ENCODE assay signal across 6 cellular contexts in the genomic region with DNA sequence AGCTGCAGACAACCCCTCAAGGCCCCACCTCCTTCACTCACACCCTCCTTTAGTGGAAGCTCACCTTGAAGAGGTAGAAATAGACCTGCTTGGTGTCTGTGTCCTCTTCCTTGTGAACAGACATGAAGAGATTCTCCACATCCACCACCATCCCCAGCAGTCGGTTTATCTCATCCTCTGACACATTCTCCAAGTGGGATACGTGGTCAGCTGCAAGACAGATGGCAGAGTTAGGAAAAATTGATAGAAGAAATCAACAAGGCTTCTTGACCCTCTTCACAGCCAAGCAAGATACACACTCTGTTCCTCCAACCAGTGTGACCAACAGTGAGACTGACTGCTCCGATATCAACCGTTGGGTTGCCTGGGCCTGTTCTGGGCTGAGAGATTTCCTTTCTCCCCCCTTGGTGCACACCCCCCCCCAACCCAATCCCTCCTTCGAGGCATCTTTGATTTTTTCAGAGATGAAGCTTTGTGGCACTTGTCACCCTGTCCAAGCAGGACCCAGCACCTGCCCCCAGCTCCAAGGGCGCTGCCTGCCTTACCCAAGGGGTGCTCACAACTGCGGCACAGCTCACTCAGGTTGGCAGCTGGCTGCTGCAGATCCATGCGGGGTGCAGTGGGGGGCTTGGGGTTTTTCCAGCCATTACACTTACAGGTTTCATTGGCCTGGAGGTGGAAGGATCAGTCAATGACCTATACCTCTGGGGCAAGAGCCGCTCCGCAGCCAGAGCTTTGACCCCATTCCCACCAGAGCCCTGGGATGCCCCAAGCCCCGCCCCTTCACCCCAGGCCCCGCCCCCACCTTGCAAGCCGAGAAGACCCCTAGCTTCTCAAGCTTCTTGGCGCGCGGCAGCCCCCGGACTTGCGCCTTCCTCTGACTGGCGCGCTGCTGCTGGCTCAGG. TPM values are rescaled to one million over a fixed set of nuclear protein-coding genes. Genes with fewer than 3 reads are reported as not detected.
DNase-seq lines count a peak whose midpoint lies in the region; ATAC-seq and TF ChIP-seq lines count a peak whose summit lies in the region.

No MANE protein-coding gene starts in this region.

- intact Hi-C loops in esophagus muscularis mucosa (cut with DNase I) = no loop called here

- TF ChIP-seq POLR2A in esophagus muscularis mucosa (IDR thresholded peaks at IDR 0.05; ENCODE audit: low read depth) = no peak

- peak overlapping the region; percentile 78 to 86 (median 85) for H3K4me3 Mint-ChIP-seq in CD4-positive, CD25-positive, alpha-beta regulatory T cell

- no peak for DNase-seq in CD4-positive, CD25-positive, alpha-beta regulatory T cell
- DNase-seq in MG63 (peak; percentile 21), esophagus muscularis mucosa (ENCODE audit: extremely low spot score) (no peak), KG1 (lab: John Stamatoyannopoulos, UW) (no peak)
- DNase-seq in stimulated activated CD4-positive, alpha-beta T cell treated with anti-CD3 and anti-CD28 coated beads, Interleukin-4, amount 100 ng/mL, for 24 hours = peak; percentile 18

- TF ChIP-seq CTCF in esophagus muscularis mucosa (IDR thresholded peaks at IDR 0.05) = no peak

- peak overlapping the region in 2 of 3 donors; percentile 46 to 52 for H3K27ac Mint-ChIP-seq in CD4-positive, CD25-positive, alpha-beta regulatory T cell

- no peak for TF ChIP-seq EP300 in esophagus muscularis mucosa (IDR thresholded peaks at IDR 0.05)

- ATAC-seq in CD4-positive, CD25-positive, alpha-beta regulatory T cell (ENCODE audit: low read depth in 2 of 2) = no peak
- no peak for ATAC-seq in GM21723 (IDR thresholded peaks at IDR 0.05; ENCODE audit: unreplicated experiment)

- H3K9me3 Mint-ChIP-seq in CD4-positive, CD25-positive, alpha-beta regulatory T cell = no peaks in the 10 kb centered on the region

- H3K27ac ChIP-seq in CD4-positive, CD25-positive, alpha-beta regulatory T cell (ENCODE audit: insufficient read depth, low read length, poor library complexity, severe bottlenecking) = no peak overlapping the region
- H3K27ac ChIP-seq in esophagus muscularis mucosa (replicated peaks in 1 of 4) = peak overlapping the region; percentile 52 to 63 (median 56)

- H3K36me3 Mint-ChIP-seq in CD4-positive, CD25-positive, alpha-beta regulatory T cell = peaks cover 22% of the 10 kb centered on the region

- peaks cover 5 to 39% (median 12%) of the 10 kb centered on the region in 4 donors for H3K4me1 Mint-ChIP-seq in CD4-positive, CD25-positive, alpha-beta regulatory T cell

- H3K4me1 ChIP-seq in CD4-positive, CD25-positive, alpha-beta regulatory T cell (ENCODE audit: control insufficient read depth, insufficient read depth, low read length, poor library complexity, severe bottlenecking) = peaks cover 9% of the 10 kb centered on the region
- H3K4me1 ChIP-seq in esophagus muscularis mucosa = peaks cover 23 to 52% (median 41%) of the 10 kb centered on the region in 4 donors

- no peaks in the 10 kb centered on the region for H3K27me3 Mint-ChIP-seq in CD4-positive, CD25-positive, alpha-beta regulatory T cell

- H3K4me3 ChIP-seq in CD4-positive, CD25-positive, alpha-beta regulatory T cell (ENCODE audit: low read depth, low read length) = no peak overlapping the region
- H3K4me3 ChIP-seq in MG63 = peak overlapping the region; percentile 60
- peak overlapping the region; percentile 68 to 89 (median 80) for H3K4me3 ChIP-seq in esophagus muscularis mucosa

- WGBS in esophagus muscularis mucosa = 34% methylated on average over 4 of the region's 20 CpGs

- no peaks in the 10 kb centered on the region for H3K9me3 ChIP-seq in CD4-positive, CD25-positive, alpha-beta regulatory T cell (ENCODE audit: control insufficient read depth in 2 of 2, low read length in 2 of 2)
- H3K9me3 ChIP-seq in MG63 (no peaks in the 10 kb centered on the region), esophagus muscularis mucosa (no peaks in the 10 kb centered on the region)

- peaks cover 7% of the 10 kb centered on the region for H3K36me3 ChIP-seq in CD4-positive, CD25-positive, alpha-beta regulatory T cell (ENCODE audit: control insufficient read depth, insufficient read depth, low read length)
- H3K36me3 ChIP-seq in MG63 (peaks cover 67% of the 10 kb centered on the region), esophagus muscularis mucosa (peaks cover 6 to 47% (median 30%) of the 10 kb centered on the region in 4 donors)

- no peaks in the 10 kb centered on the region for H3K27me3 ChIP-seq in CD4-positive, CD25-positive, alpha-beta regulatory T cell (ENCODE audit: control insufficient read depth, insufficient read depth, low read length)
- H3K27me3 ChIP-seq in MG63 (no peaks in the 10 kb centered on the region), esophagus muscularis mucosa (no peaks in the 10 kb centered on the region)

RNA-seq across cellular contexts. Expression of gene KAT2A, which starts 0.8 kb away (rescaled TPM):
- 26.5 TPM for total RNA-seq in CD4-positive, CD25-positive, alpha-beta regulatory T cell
- 1 to 10 TPM; 2.5 to 5.7 (median 4.4) TPM for polyA plus RNA-seq in CD4-positive, CD25-positive, alpha-beta regulatory T cell
- 30.5 and 47.4 TPM in 2 replicates for total RNA-seq in MG63 (2014; rRNA removed; shearing (Covaris generic); ENCODE audit: low replicate concordance)
- 10 to 100 TPM; 13.8 to 31.1 (median 21.8) TPM for total RNA-seq in esophagus muscularis mucosa

RNA-seq across cellular contexts. Expression of gene HSPB9, which starts 2.2 kb away (rescaled TPM):
- total RNA-seq in CD4-positive, CD25-positive, alpha-beta regulatory T cell = not detected
- under 1 TPM in 2 of 4 donors, not detected in 2; 0.08 to 0.28 TPM for polyA plus RNA-seq in CD4-positive, CD25-positive, alpha-beta regulatory T cell
- not detected in 2 replicates for total RNA-seq in MG63 (2014; rRNA removed; shearing (Covaris generic); ENCODE audit: low replicate concordance)
- total RNA-seq in esophagus muscularis mucosa = under 1 TPM in 2 of 4 donors, not detected in 2; 0.26 to 0.42 TPM

RNA-seq across cellular contexts. Expression of gene DHX58, which starts 7.9 kb away (rescaled TPM):
- 24.4 TPM for total RNA-seq in CD4-positive, CD25-positive, alpha-beta regulatory T cell
- polyA plus RNA-seq in CD4-positive, CD25-positive, alpha-beta regulatory T cell = 10 to 100 TPM in 3 of 4 donors, 1 to 10 TPM in 1; 7.2 to 20.9 (median 14.5) TPM
- 1.0 and 3.2 TPM in 2 replicates for total RNA-seq in MG63 (2014; rRNA removed; shearing (Covaris generic); ENCODE audit: low replicate concordance)
- 10 to 100 TPM in 3 of 4 donors, 1 to 10 TPM in 1; 9.6 to 11.7 (median 11.3) TPM for total RNA-seq in esophagus muscularis mucosa

RNA-seq across cellular contexts. Expression of gene ZNF385C, which starts 22.1 kb away (rescaled TPM):
- not detected for total RNA-seq in CD4-positive, CD25-positive, alpha-beta regulatory T cell
- polyA plus RNA-seq in CD4-positive, CD25-positive, alpha-beta regulatory T cell = under 1 TPM in 1 of 4 donors, not detected in 3; 0.21 TPM
- total RNA-seq in MG63 (2014; rRNA removed; shearing (Covaris generic); ENCODE audit: low replicate concordance) = not detected in 2 replicates
- total RNA-seq in esophagus muscularis mucosa = under 1 TPM in 2 of 4 donors, not detected in 2; 0.39 to 0.42 TPM

RNA-seq across cellular contexts. Expression of gene RAB5C, which starts 34.4 kb away (rescaled TPM):
- total RNA-seq in CD4-positive, CD25-positive, alpha-beta regulatory T cell = 93.7 TPM
- polyA plus RNA-seq in CD4-positive, CD25-positive, alpha-beta regulatory T cell = 10 to 100 TPM; 56.0 to 98.5 (median 69.9) TPM
- total RNA-seq in MG63 (2014; rRNA removed; shearing (Covaris generic); ENCODE audit: low replicate concordance) = 125 and 198 TPM in 2 replicates
- total RNA-seq in esophagus muscularis mucosa = 100 to 1,000 TPM; 102 to 140 (median 128) TPM

Comparison
In these comparisons a context has a peak if more than half of its experiments do, and no peak if none do; other contexts are left out.
1. DNase-seq: peak in MG63 (single experiment) and stimulated activated CD4-positive, alpha-beta T cell treated with anti-CD3 and anti-CD28 coated beads, Interleukin-4, amount 100 ng/mL, for 24 hours (single experiment); none in CD4-positive, CD25-positive, alpha-beta regulatory T cell (0 of 3), esophagus muscularis mucosa (single experiment) and KG1 (single experiment).